ENCODE assay signal across 20 cellular contexts in genomic region chr15:36109943-36110658, GRCh38.
A peak's percentile ranks its signal among the peaks of the same experiment; 100 is the strongest.
DNase-seq lines count a peak whose midpoint lies in the region; ATAC-seq and TF ChIP-seq lines count a peak whose summit lies in the region.
"Had no signal": no experiment of that assay in that cellular context is flagged by ENCODE, and none has a peak within 500 bp of the region (broad histone marks: within the 10 kb centered on the region; RNA-seq: fewer than 3 reads in every experiment).

No MANE protein-coding gene starts in this region.

- CTCF ChIA-PET in IMR-90 (lab: Yijun Ruan, JAX) = no interaction called here

- dilution Hi-C loops in IMR-90 (cut with HindIII; ENCODE audit: low sequenced_read_pairs, unreplicated experiment) = no loop called here

- H3K4me1 ChIP-seq in IMR-90 (ENCODE audit: control insufficient read depth, insufficient read depth, low read length) = peaks cover 2% of the 10 kb centered on the region; the same call in 1 of the 2 replicates

- H2AK9ac ChIP-seq in IMR-90 (replicated peaks; ENCODE audit: low read depth, low read length, poor library complexity) = no peak overlapping the region

- TF ChIP-seq CTCF in IMR-90 (conservative IDR thresholded peaks at IDR 0.05; ENCODE audit: low read depth, low read length) (no peak), brain microvascular endothelial cell (IDR thresholded peaks at IDR 0.05; ENCODE audit: low read depth, low read length, missing control alignments) (no peak)

- no peak overlapping the region for H2BK5ac ChIP-seq in IMR-90 (ENCODE audit: low read depth, low read length, poor library complexity, severe bottlenecking)

- H3K79me1 ChIP-seq in IMR-90 (ENCODE audit: low read depth in 1 of 2, low read length in 2 of 2) = no peaks in the 10 kb centered on the region

- WGBS in IMR-90 (ENCODE audit: extremely low coverage in 2 of 2, insufficient read length in 1 of 2), 2 experiments = no CpG with 5 or more reads among the region's 2 CpGs

- H3K27ac ChIP-seq in IMR-90 (ENCODE audit: insufficient read depth, low read length) = no peak overlapping the region
- H3K27ac ChIP-seq in brain microvascular endothelial cell = no peak overlapping the region
- H3K27ac ChIP-seq: ovary, skin epidermis had no signal

- no peak overlapping the region; the same call in 1 of the 2 replicates for H3K18ac ChIP-seq in IMR-90 (ENCODE audit: low read depth, low read length)

- H2BK120ac ChIP-seq in IMR-90 (ENCODE audit: low read depth, low read length) = no peak overlapping the region

- no TSS peak for BruUV-seq in IMR-90 (replicated peaks; lab: Mats Ljungman, UMichigan)

- no peak overlapping the region for H3K9ac ChIP-seq in IMR-90 (ENCODE audit: low read depth, low read length)

- in situ Hi-C loops in IMR-90 (cut with MboI; ENCODE audit: low sequenced_read_pairs) (no loop called here), brain microvascular endothelial cell (cut with HindIII; ENCODE audit: low pct_ligation_motif_present, low sequenced_read_pairs) (no loop called here)

- no peak overlapping the region for H3K4ac ChIP-seq in IMR-90 (ENCODE audit: low read depth, low read length)

- H3K14ac ChIP-seq in IMR-90 (replicated peaks; ENCODE audit: low read depth, low read length) = no peak overlapping the region

- POLR2A ChIA-PET in IMR-90 (lab: Charles Lee; ENCODE audit: unreplicated experiment) = no interaction called here

- no peak overlapping the region for H3K23ac ChIP-seq in IMR-90 (ENCODE audit: low read depth, low read length)

- H2AK5ac ChIP-seq in IMR-90 (ENCODE audit: low read depth, low read length) = no peak overlapping the region

- H2BK15ac ChIP-seq in IMR-90 (ENCODE audit: low read depth, low read length) = no peak overlapping the region

- no peak overlapping the region for H4K91ac ChIP-seq in IMR-90 (ENCODE audit: insufficient read depth, low read depth, low read length)

- no peak for TF ChIP-seq POLR2A in IMR-90 (IDR thresholded peaks at IDR 0.05; ENCODE audit: low read depth, low read length)

- no peak overlapping the region for H3K56ac ChIP-seq in IMR-90 (ENCODE audit: extremely low read depth, insufficient read depth, low read length)

- no peak overlapping the region for H3K4me3 ChIP-seq in IMR-90 (ENCODE audit: insufficient read depth, low read depth, low read length)
- H3K4me3 ChIP-seq in brain microvascular endothelial cell (ENCODE audit: low read depth, low read length) = no peak overlapping the region
- H3K4me3 ChIP-seq: ovary, skin epidermis had no signal

- H2BK20ac ChIP-seq in IMR-90 (ENCODE audit: low read depth, low read length) = no peak overlapping the region

- no peaks in the 10 kb centered on the region for H4K20me1 ChIP-seq in IMR-90 (ENCODE audit: insufficient read depth, low read length)

- no peaks in the 10 kb centered on the region; the same call in 1 of the 2 replicates for H3K27me3 ChIP-seq in IMR-90 (ENCODE audit: control insufficient read depth, insufficient read depth, low read length)
- no peaks in the 10 kb centered on the region for H3K27me3 ChIP-seq in brain microvascular endothelial cell (replicated peaks)
- H3K27me3 ChIP-seq: ovary had no signal

- H4K8ac ChIP-seq in IMR-90 (ENCODE audit: low read depth in 2 of 2, low read length in 2 of 2) = no peak overlapping the region

- H3K4me2 ChIP-seq in IMR-90 (ENCODE audit: low read depth, low read length) = peak overlapping the region; percentile 1; the same call in 1 of the 2 replicates

- no peaks in the 10 kb centered on the region for H3K36me3 ChIP-seq in IMR-90 (ENCODE audit: control insufficient read depth, insufficient read depth, low read length)
- no peaks in the 10 kb centered on the region for H3K36me3 ChIP-seq in brain microvascular endothelial cell (replicated peaks)
- H3K36me3 ChIP-seq: ovary had no signal

- H3K9me1 ChIP-seq in IMR-90 (ENCODE audit: insufficient read depth, low read length) = no peaks in the 10 kb centered on the region

- TF ChIP-seq RAD21 in IMR-90 (IDR thresholded peaks at IDR 0.05; ENCODE audit: low read length) = no peak

- no peak overlapping the region for H4K5ac ChIP-seq in IMR-90 (ENCODE audit: low read depth, low read length)

- no peak overlapping the region for H2AFZ ChIP-seq in IMR-90 (replicated peaks; ENCODE audit: low read length, poor library complexity)

- H3K9me3 ChIP-seq in IMR-90 (ENCODE audit: control insufficient read depth, insufficient read depth, low read length) = no peaks in the 10 kb centered on the region
- H3K9me3 ChIP-seq: ovary had no signal

- intact Hi-C loops in IMR-90 (cut with micrococcal nuclease) (loop anchor here (2.0 kb wide), 1 partner anchor 61 kb away; no protein-coding TSS in a partner anchor), left colon (cut with DNase I, micrococcal nuclease) (no loop called here)

- peak; percentile 58 for ATAC-seq in IMR-90 (ENCODE audit: low read depth)
- no peak for ATAC-seq in left colon
- no peak for ATAC-seq in GM21367 (IDR thresholded peaks at IDR 0.05; ENCODE audit: unreplicated experiment)
- no peak for ATAC-seq in GM21619 (IDR thresholded peaks at IDR 0.05; ENCODE audit: unreplicated experiment)
- ATAC-seq: stimulated activated effector memory CD8-positive, alpha-beta T cell treated with anti-CD3 and anti-CD28 coated beads, Interleukin-12 subunit alpha, Interleukin-12 subunit beta, amount 100 ng/mL, for 72 hours had no signal

- DNase-seq in A172 (ENCODE audit: low spot score) (peak; percentile 59), IMR-90 (peak; percentile 81), brain microvascular endothelial cell (peak; percentile 30), left colon (peak; percentile 6 to 24), NCI-H2029 treated with DMSO at 0.1 percent for 48 hours (lab: John Stamatoyannopoulos, UW) (no peak)
- no peak for DNase-seq in stimulated activated naive CD4-positive, alpha-beta T cell treated with Interleukin-2 at 50 U/mL for 16 hours (lab: John Stamatoyannopoulos, UW)
- DNase-seq: activated CD4-positive, CD25-positive, alpha-beta regulatory T cell treated with anti-CD3 and anti-CD28 coated beads, Interleukin-2, amount 50 U/mL, for 72 hours; activated CD8-positive, alpha-beta memory T cell treated with anti-CD3 and anti-CD28 coated beads, Interleukin-2, amount 50 U/mL, for 4 hours; activated naive CD4-positive, alpha-beta T cell treated with anti-CD3 and anti-CD28 coated beads, Interleukin-2, amount 10 ng/mL, durations not matched to agents 7 days and 5 days; central memory CD4-positive, alpha-beta T cell; endodermal cell; glutamatergic neuron; islet precursor cell; Right ventricle myocardium superior; trophoblast cell had no signal

TF ChIP-seq in IMR-90, 13 proteins besides CTCF, POLR2A, EP300 and RAD21:
- TF ChIP-seq NFE2L2 (IDR thresholded peaks at IDR 0.05; ENCODE audit: low read depth, low read length) (no peak), MXI1 (IDR thresholded peaks at IDR 0.05; ENCODE audit: borderline replicate concordance, low read depth, low read length) (no peak), MAZ (IDR thresholded peaks at IDR 0.05; ENCODE audit: borderline replicate concordance, low read depth, low read length) (no peak), USF2 (IDR thresholded peaks at IDR 0.05; ENCODE audit: low read depth, low read length) (no peak)

Comparison
In these comparisons a context has a peak if more than half of its experiments do, and no peak if none do; other contexts are left out.
1. DNase-seq: peak in A172 (single experiment), IMR-90 (single experiment), brain microvascular endothelial cell (single experiment) and left colon (2 of 2); none in stimulated activated naive CD4-positive, alpha-beta T cell treated with Interleukin-2 at 50 U/mL for 16 hours (single experiment) and NCI-H2029 treated with DMSO at 0.1 percent for 48 hours (single experiment).